ENCODE assay signal across 22 cellular contexts in genomic region chr11:74685905-74686304, GRCh38. TPM values are rescaled to one million over a fixed set of nuclear protein-coding genes. Genes with fewer than 3 reads are reported as not detected.
DNase-seq lines count a peak whose midpoint lies in the region; ATAC-seq, FAIRE-seq and TF ChIP-seq lines count a peak whose summit lies in the region.
"Had no signal": no experiment of that assay in that cellular context is flagged by ENCODE, and none has a peak within 500 bp of the region (broad histone marks: within the 10 kb centered on the region; RNA-seq: fewer than 3 reads in every experiment).

No MANE protein-coding gene starts in this region.

- H3K27ac ChIP-seq in RWPE2 (ENCODE audit: poor library complexity, severe bottlenecking) (no peak overlapping the region), HepG2 (ENCODE audit: extremely low read length, insufficient read depth, low read length) (no peak overlapping the region), spleen (no peak overlapping the region), prostate gland (no peak overlapping the region)
- H3K27ac ChIP-seq: psoas muscle had no signal

- no TSS peak for BruUV-seq in HepG2 (replicated peaks; lab: Mats Ljungman, UMichigan)

- H3K4me1 ChIP-seq in RWPE2 (ENCODE audit: insufficient read depth, poor library complexity, severe bottlenecking) (no peaks in the 10 kb centered on the region), HepG2 (ENCODE audit: insufficient read depth, low read length) (peaks cover 8% of the 10 kb centered on the region; the same call in 1 of the 2 replicates), spleen (peaks cover 0 to 28% (median 6%) of the 10 kb centered on the region in 6 donors), prostate gland (replicated peaks) (peaks cover 10% of the 10 kb centered on the region)

- POLR2A ChIA-PET in HepG2 (lab: Yijun Ruan, JAX), result no interaction called here

- DNase-seq in CD1c-positive myeloid dendritic cell (ENCODE audit: extremely low spot score) (peak; percentile 94), RWPE2 (ENCODE audit: low spot score) (peak; percentile 9), HepG2 (ENCODE audit: low spot score) (no peak), spleen (peak; percentile 55), prostate gland (ENCODE audit: low spot score) (no peak), NCI-H446 treated with DMSO at 0.1 percent for 48 hours (lab: John Stamatoyannopoulos, UW) (no peak)
- DNase-seq: activated CD4-positive, alpha-beta memory T cell treated with anti-CD3 and anti-CD28 coated beads, Interleukin-2, amount 10 ng/mL, durations not matched to agents 7 days and 5 days; activated naive CD4-positive, alpha-beta T cell treated with anti-CD3 and anti-CD28 coated beads, Interleukin-2, amount 50 U/mL, for 16 hours; activated T-cell treated with anti-CD3 and anti-CD28 coated beads, Interleukin-2, amount 50 U/mL, for 4 hours; CD8-positive, alpha-beta memory T cell; DMS79; MM.1S; NCI-H187 treated with DMSO at 0.1 percent for 48 hours; NCI-H345; NK-92 treated with Interleukin-12 subunit alpha and Interleukin-12 subunit beta, amount 100 ng/mL, for 24 hours; SHP77; stimulated activated CD4-positive, alpha-beta T cell treated with anti-CD3 and anti-CD28 coated beads, Interleukin-12 subunit alpha, Interleukin-12 subunit beta, amount 100 ng/mL, for 4 hours; stimulated activated CD8-positive, alpha-beta memory T cell treated with anti-CD3 and anti-CD28 coated beads, Interleukin-4, amount 100 ng/mL, for 48 hours; T-cell had no signal

- CTCF ChIA-PET in HepG2 (lab: Yijun Ruan, JAX; ENCODE audit: low intra/inter-chr PET ratio, low total read pairs), result no interaction called here

- H3K4me3 ChIP-seq in RWPE2 (ENCODE audit: severe bottlenecking) (no peak overlapping the region), HepG2 (replicated peaks in 1 of 3; ENCODE audit: insufficient read depth in 1 of 3, low read depth in 2 of 3, low read length in 3 of 3) (no peak overlapping the region), spleen (no peak overlapping the region), prostate gland (no peak overlapping the region)
- H3K4me3 ChIP-seq: psoas muscle had no signal

- no peak overlapping the region for H3K4me2 ChIP-seq in HepG2 (ENCODE audit: low read depth, low read length)

- H3K27me3 ChIP-seq in RWPE2 (ENCODE audit: insufficient read depth, poor library complexity, severe bottlenecking) (no peaks in the 10 kb centered on the region), HepG2 (ENCODE audit: control insufficient read depth in 1 of 2, insufficient read depth in 2 of 2, low read length in 2 of 2) (peaks cover 0 to 4% of the 10 kb centered on the region in 2 experiments; a peak in 1 of 5 replicates), spleen (replicated peaks in 1 of 7) (peaks cover 0 to 25% (median 7%) of the 10 kb centered on the region in 7 donors), prostate gland (replicated peaks; ENCODE audit: insufficient read depth) (no peaks in the 10 kb centered on the region)

- in situ Hi-C loops in HepG2 (cut with HindIII; ENCODE audit: extremely low pct_ligation_motif_present, low pct_unique_long_range_greater_than_20kb), result no loop called here

- intact Hi-C loops in HepG2 (cut with micrococcal nuclease; ENCODE audit: unreplicated experiment), result no loop called here
- intact Hi-C loops in spleen (cut with DNase I; ENCODE audit: low total_unique reads), result no loop called here
- intact Hi-C loops in prostate gland (cut with DNase I), result no loop called here

- H3K9me3 ChIP-seq in RWPE2 (ENCODE audit: severe bottlenecking), result no peaks in the 10 kb centered on the region
- no peaks in the 10 kb centered on the region for H3K9me3 ChIP-seq in HepG2 (ENCODE audit: low read length)
- no peaks in the 10 kb centered on the region for H3K9me3 ChIP-seq in spleen
- no peaks in the 10 kb centered on the region for H3K9me3 ChIP-seq in prostate gland
- H3K9me3 ChIP-seq: psoas muscle had no signal

- 48% methylated on average over 3 of the region's 3 CpGs for WGBS in HepG2 (ENCODE audit: low lambda C conversion rate)
- 62 to 83% (median 76%) methylated on average over 3 of the region's 3 CpGs for WGBS in spleen, 5 donors
- WGBS in prostate gland, result 94% methylated on average over 3 of the region's 3 CpGs

- H3K36me3 ChIP-seq in RWPE2 (ENCODE audit: low read depth) (no peaks in the 10 kb centered on the region), HepG2 (replicated peaks in 1 of 2; ENCODE audit: control insufficient read depth in 1 of 2, insufficient read depth in 2 of 2, low read length in 2 of 2) (no peaks in the 10 kb centered on the region), spleen (no peaks in the 10 kb centered on the region), prostate gland (no peaks in the 10 kb centered on the region)

- H4K20me1 ChIP-seq in HepG2 (ENCODE audit: insufficient read depth, low read length), result no peaks in the 10 kb centered on the region

- no peak for TF ChIP-seq CTCF in RWPE2 (IDR thresholded peaks at IDR 0.05; ENCODE audit: poor library complexity, severe bottlenecking)
- no peak for TF ChIP-seq CTCF in HepG2 (CRISPR knock-in tag; IDR thresholded peaks at IDR 0.05)
- no peak for TF ChIP-seq CTCF in spleen (IDR thresholded peaks at IDR 0.05 in 8 of 11, conservative IDR thresholded peaks at IDR 0.05 in 3 of 11)
- no peak for TF ChIP-seq CTCF in prostate gland (IDR thresholded peaks at IDR 0.05)

- TF ChIP-seq POLR2A in HepG2 (IDR thresholded peaks at IDR 0.05; ENCODE audit: insufficient read depth in 1 of 2, low read depth in 2 of 2, low read length in 2 of 2), result no peak
- no peak for TF ChIP-seq POLR2A in spleen (IDR thresholded peaks at IDR 0.05)
- no peak for TF ChIP-seq POLR2A in prostate gland (IDR thresholded peaks at IDR 0.05)

- H3K9ac ChIP-seq in HepG2 (ENCODE audit: insufficient read depth, low read depth, low read length), result no peak overlapping the region

- no peak for FAIRE-seq in HepG2 (lab: Jason Lieb, UNC)

- no peak for ATAC-seq in RWPE2 (ENCODE audit: low read depth)
- ATAC-seq in HepG2, result no peak
- ATAC-seq in HG02970 (IDR thresholded peaks at IDR 0.05; ENCODE audit: low FRiP score, unreplicated experiment), result no peak
- no peak for ATAC-seq in HG03460 (IDR thresholded peaks at IDR 0.05; ENCODE audit: unreplicated experiment)
- ATAC-seq: activated T-cell treated with anti-CD3 and anti-CD28 coated beads, Interleukin-2, amount 50 U/mL, for 4 hours; psoas muscle; T-cell had no signal

- H3K79me2 ChIP-seq in HepG2 (ENCODE audit: insufficient read depth, low read length), result no peaks in the 10 kb centered on the region

- no peak overlapping the region for H2AFZ ChIP-seq in HepG2 (ENCODE audit: low read length)

- TF ChIP-seq EP300 in HepG2 (IDR thresholded peaks at IDR 0.05; ENCODE audit: low read depth in 2 of 2, low read length in 2 of 2) (no peak), HepG2 (CRISPR knock-in tag; IDR thresholded peaks at IDR 0.05; ENCODE audit: borderline replicate concordance) (no peak)

- TF ChIP-seq RAD21 in HepG2 (CRISPR knock-in tag; IDR thresholded peaks at IDR 0.05), result no peak

TF ChIP-seq in HepG2, 621 proteins besides CTCF, POLR2A, EP300 and RAD21 (continues in another document):
- no peak for TF ChIP-seq RNF219 (CRISPR knock-in tag; IDR thresholded peaks at IDR 0.05)
- TF ChIP-seq SETDB1 (CRISPR knock-in tag; IDR thresholded peaks at IDR 0.05; ENCODE audit: borderline replicate concordance), result no peak
- no peak for TF ChIP-seq TMF1 (CRISPR knock-in tag; IDR thresholded peaks at IDR 0.05; ENCODE audit: low read depth)
- peak; percentile 54 to 65; a peak in 3 of 4 replicates for TF ChIP-seq MAFK (conservative IDR thresholded peaks at IDR 0.05 in 1 of 2, IDR thresholded peaks at IDR 0.05 in 1 of 2; ENCODE audit: low read length in 2 of 2)

RNA-seq across cellular contexts. Expression of gene CHRDL2, which starts 45.3 kb away (rescaled TPM):
- total RNA-seq in HepG2 (2016; rRNA removed; fragmentation: Illumina TruSeq; extraction: Trizol), result not detected in 2 replicates
- total RNA-seq in HepG2 (2016; cell fraction: cytosol; rRNA removed; fragmentation: Illumina TruSeq; extraction: Trizol; ENCODE audit: low read depth), result not detected in 2 replicates
- not detected in 2 replicates for total RNA-seq in HepG2 (2016; cell fraction: insoluble cytoplasmic fraction; rRNA removed; fragmentation: Illumina TruSeq; extraction: Trizol)
- total RNA-seq in HepG2 (2016; cell fraction: membrane; rRNA removed; fragmentation: Illumina TruSeq; extraction: Trizol), result not detected in 2 replicates
- not detected in 2 replicates for total RNA-seq in HepG2 (2016; cell fraction: nucleus; rRNA removed; fragmentation: Illumina TruSeq; extraction: Trizol)
- 0.04 TPM in 1 of 2 replicates, not detected in the other for polyA plus RNA-seq in HepG2 (2011; rRNA removed)
- 0.07 TPM in 1 of 2 replicates, not detected in the other for polyA plus RNA-seq in HepG2 (2011; cell fraction: cytosol; rRNA removed)
- polyA plus RNA-seq in HepG2 (2011; cell fraction: nucleus; rRNA removed), result 0.16 and 0.34 TPM in 2 replicates
- 0.17 and 1.2 TPM in 2 replicates for polyA plus RNA-seq in HepG2 (2012)
- polyA plus RNA-seq in HepG2 (2016; cell fraction: cytosol; fragmentation: Illumina TruSeq; extraction: Trizol; ENCODE audit: low read depth), result 0.20 and 0.28 TPM in 2 replicates
- polyA plus RNA-seq in HepG2 (2016; cell fraction: insoluble cytoplasmic fraction; fragmentation: Illumina TruSeq; extraction: Trizol; ENCODE audit: low read depth), result 0.41 TPM in 1 of 2 replicates, not detected in the other
- 0.17 TPM in 1 of 2 replicates, not detected in the other for polyA plus RNA-seq in HepG2 (2016; cell fraction: membrane; fragmentation: Illumina TruSeq; extraction: Trizol; ENCODE audit: low read depth)
- 0.27 and 0.37 TPM in 2 replicates for polyA plus RNA-seq in HepG2 (2016; cell fraction: nucleus; fragmentation: Illumina TruSeq; extraction: Trizol; ENCODE audit: insufficient read depth, low read depth)
- 0.20 and 1.1 TPM in 2 replicates for polyA minus RNA-seq in HepG2 (2011; rRNA and poly(A)+ RNA removed; ENCODE audit: low replicate concordance)
- polyA minus RNA-seq in HepG2 (2011; cell fraction: cytosol; rRNA and poly(A)+ RNA removed), result not detected in 2 replicates
- polyA minus RNA-seq in HepG2 (2011; cell fraction: nucleus; rRNA and poly(A)+ RNA removed), result not detected in 2 replicates
- total RNA-seq in spleen, result 1 to 10 TPM in 3 of 7 donors, not detected in 4; 1.5 to 2.2 (median 1.7) TPM
- under 1 TPM in 2 of 3 donors, not detected in 1; 0.24 to 0.91 TPM for polyA plus RNA-seq in spleen
- total RNA-seq in prostate gland, result 1 to 10 TPM in 1 of 2 donors, under 1 TPM in 1; 0.09 to 9.1 TPM
- total RNA-seq: activated CD4-positive, alpha-beta memory T cell treated with anti-CD3 and anti-CD28 coated beads, Interleukin-2, amount 10 ng/mL, durations not matched to agents 7 days and 5 days; activated T-cell treated with anti-CD3 and anti-CD28 coated beads, Interleukin-2, amount 50 U/mL, for 4 hours; CD8-positive, alpha-beta memory T cell had no signal
- polyA plus RNA-seq: CD8-positive, alpha-beta memory T cell had no signal

Comparison
In these comparisons a context has a peak if more than half of its experiments do, and no peak if none do; other contexts are left out.
1. DNase-seq: peak in CD1c-positive myeloid dendritic cell (single experiment), RWPE2 (single experiment) and spleen (single experiment); none in HepG2 (single experiment), prostate gland (single experiment) and NCI-H446 treated with DMSO at 0.1 percent for 48 hours (single experiment).